In genomic region chr2:112754562-112754961, GRCh38 we compare ENCODE assay signal across 25 cellular contexts. TPM values are rescaled to one million over a fixed set of nuclear protein-coding genes. Genes with fewer than 3 reads are reported as not detected.
A peak's percentile ranks its signal among the peaks of the same experiment; 100 is the strongest.
DNase-seq lines count a peak whose midpoint lies in the region; ATAC-seq, FAIRE-seq and TF ChIP-seq lines count a peak whose summit lies in the region.
"Had no signal": no experiment of that assay in that cellular context is flagged by ENCODE, and none has a peak within 500 bp of the region (broad histone marks: within the 10 kb centered on the region; RNA-seq: fewer than 3 reads in every experiment).

No MANE protein-coding gene starts in this region.

- CTCF ChIA-PET in K562 (lab: Yijun Ruan, JAX; ENCODE audit: low intra/inter-chr PET ratio) = no interaction called here

- no peak for TF ChIP-seq POLR2A in K562 (conservative IDR thresholded peaks at IDR 0.05)

- H3K9me3 Mint-ChIP-seq in activated T-helper 17 cell treated with anti-CD3 and anti-CD28 coated beads, Interleukin-2, amount 50 U/mL, for 72 hours = no peaks in the 10 kb centered on the region
- H3K9me3 Mint-ChIP-seq in endothelial cell (ENCODE audit: unreplicated experiment) = no peaks in the 10 kb centered on the region
- H3K9me3 Mint-ChIP-seq: nephron; stimulated activated naive CD8-positive, alpha-beta T cell treated with anti-CD3 and anti-CD28 coated beads, Interleukin-15, Interleukin-2, amounts not matched to agents 100 ng/mL and 50 ng/mL, for 24 hours had no signal

- no peak overlapping the region for H3K9ac ChIP-seq in K562 (ENCODE audit: insufficient read depth in 1 of 2, low read depth in 2 of 2, low read length in 2 of 2)

- in situ Hi-C loops in K562 (cut with MboI) = loop anchor here (5.0 kb wide), 1 partner anchor 123 kb away; no protein-coding TSS in a partner anchor

- H3K4me2 ChIP-seq in K562 (ENCODE audit: insufficient read depth, low read length) = no peak overlapping the region

- no peak for TF ChIP-seq EP300 in K562 (IDR thresholded peaks at IDR 0.05; ENCODE audit: low read length)

- H3K27me3 Mint-ChIP-seq in activated T-helper 17 cell treated with anti-CD3 and anti-CD28 coated beads, Interleukin-2, amount 50 U/mL, for 72 hours = no peaks in the 10 kb centered on the region
- H3K27me3 Mint-ChIP-seq in endothelial cell (ENCODE audit: unreplicated experiment) = peaks cover 4% of the 10 kb centered on the region
- H3K27me3 Mint-ChIP-seq: activated naive CD8-positive, alpha-beta T cell; stimulated activated naive CD8-positive, alpha-beta T cell treated with anti-CD3 and anti-CD28 coated beads, Interleukin-15, Interleukin-2, amounts not matched to agents 100 ng/mL and 50 ng/mL, for 24 hours had no signal

- TF ChIP-seq RAD21 in K562 (CRISPR knock-in tag; conservative IDR thresholded peaks at IDR 0.05 in 1 of 2, IDR thresholded peaks at IDR 0.05 in 1 of 2) = no peak

- no peak for ATAC-seq in K562
- no peak for ATAC-seq in activated T-helper 17 cell treated with anti-CD3 and anti-CD28 coated beads, Interleukin-2, amount 50 U/mL, for 72 hours (replicated peaks)
- ATAC-seq: activated T-cell treated with anti-CD3 and anti-CD28 coated beads, Interleukin-2, amount 50 U/mL, for 72 hours; body of pancreas; HCT116 had no signal

- TF ChIP-seq CTCF in K562 (IDR thresholded peaks at IDR 0.05 in 2 of 3, conservative IDR thresholded peaks at IDR 0.05 in 1 of 3; ENCODE audit: insufficient read depth in 2 of 3, low read depth in 1 of 3, low read length in 3 of 3) (no peak), neutrophil (IDR thresholded peaks at IDR 0.05) (no peak), endothelial cell (IDR thresholded peaks at IDR 0.05; ENCODE audit: unreplicated experiment) (no peak)

- H3K9me3 ChIP-seq in K562 (replicated peaks; ENCODE audit: control insufficient read depth, insufficient read depth, low read depth, low read length) (peaks cover 2% of the 10 kb centered on the region; the same call in 1 of the 2 replicates), neutrophil (no peaks in the 10 kb centered on the region)
- H3K9me3 ChIP-seq: body of pancreas had no signal

- no peak overlapping the region for H3K27ac ChIP-seq in K562 (ENCODE audit: extremely low read depth, low read depth, low read length)
- H3K27ac ChIP-seq in neutrophil = peak overlapping the region; percentile 91
- H3K27ac ChIP-seq: body of pancreas had no signal

- H3K4me3 Mint-ChIP-seq in activated T-helper 17 cell treated with anti-CD3 and anti-CD28 coated beads, Interleukin-2, amount 50 U/mL, for 72 hours = no peak overlapping the region
- no peak overlapping the region for H3K4me3 Mint-ChIP-seq in endothelial cell (ENCODE audit: unreplicated experiment)
- H3K4me3 Mint-ChIP-seq: activated naive CD8-positive, alpha-beta T cell; activated T-cell treated with anti-CD3 and anti-CD28 coated beads, Interleukin-2, amount 50 U/mL, for 72 hours; nephron; stimulated activated naive CD8-positive, alpha-beta T cell treated with anti-CD3 and anti-CD28 coated beads, Interleukin-15, Interleukin-2, amounts not matched to agents 100 ng/mL and 50 ng/mL, for 24 hours had no signal

- peaks cover 65% of the 10 kb centered on the region for H3K36me3 Mint-ChIP-seq in activated T-helper 17 cell treated with anti-CD3 and anti-CD28 coated beads, Interleukin-2, amount 50 U/mL, for 72 hours (ENCODE audit: low read depth)
- peaks cover 5% of the 10 kb centered on the region for H3K36me3 Mint-ChIP-seq in endothelial cell (ENCODE audit: low read depth, unreplicated experiment)

- H3K36me3 ChIP-seq in K562 (ENCODE audit: control insufficient read depth, insufficient read depth, low read length) = peaks cover 93% of the 10 kb centered on the region
- no peaks in the 10 kb centered on the region for H3K36me3 ChIP-seq in neutrophil

- no TSS peak for BruUV-seq in K562 (replicated peaks; lab: Mats Ljungman, UMichigan)

- no peaks in the 10 kb centered on the region for H3K27me3 ChIP-seq in K562 (ENCODE audit: control insufficient read depth in 2 of 2, insufficient read depth in 2 of 2, low read length in 2 of 2)
- no peaks in the 10 kb centered on the region for H3K27me3 ChIP-seq in neutrophil
- H3K27me3 ChIP-seq: body of pancreas had no signal

- DNase-seq in GF-D8 (lab: John Stamatoyannopoulos, UW) = peak; percentile 38
- DNase-seq in NOMO-1 (lab: John Stamatoyannopoulos, UW; ENCODE audit: unreplicated experiment in 2 of 2) = peak; percentile 45 to 66
- no peak for DNase-seq in K562 (ENCODE audit: extremely low read depth in 1 of 4, low spot score in 3 of 4)
- no peak for DNase-seq in NCI-H2107 (lab: John Stamatoyannopoulos, UW)
- DNase-seq in endothelial cell (ENCODE audit: low spot score) = no peak
- DNase-seq: activated T-cell treated with anti-CD3 and anti-CD28 coated beads, Interleukin-2, amount 50 U/mL, for 72 hours; body of pancreas; foreskin fibroblast; mesendoderm; NCI-H1048; NCI-H524; SHP77 treated with DMSO at 0.1 percent for 48 hours; trophoblast cell had no signal

- H3K4me3 ChIP-seq in K562 (no peak overlapping the region), neutrophil (ENCODE audit: low read depth in 1 of 2, low read length in 1 of 2) (peak overlapping the region; percentile 8 to 13)
- H3K4me3 ChIP-seq: body of pancreas had no signal

- H3K4me1 ChIP-seq in K562 (replicated peaks in 1 of 2; ENCODE audit: control insufficient read depth in 2 of 2, insufficient read depth in 2 of 2, low read length in 2 of 2) (no peaks in the 10 kb centered on the region; a peak in 1 of 5 replicates), neutrophil (ENCODE audit: control insufficient read depth in 1 of 2, insufficient read depth in 1 of 2, low read depth in 1 of 2, low read length in 1 of 2) (peaks cover 52 to 55% of the 10 kb centered on the region in 2 experiments)

- WGBS in K562 (ENCODE audit: insufficient coverage, low coverage, missing lambda C conversion rate) = 100% methylated on average over 1 of the region's 1 CpG

- H3K79me2 ChIP-seq in K562 (ENCODE audit: control insufficient read depth, insufficient read depth, low read length) = no peaks in the 10 kb centered on the region; the same call in 2 of the 3 replicates

- H4K20me1 ChIP-seq in K562 (replicated peaks; ENCODE audit: control insufficient read depth, insufficient read depth, low read length) = no peaks in the 10 kb centered on the region

- H3K27ac Mint-ChIP-seq in activated T-helper 17 cell treated with anti-CD3 and anti-CD28 coated beads, Interleukin-2, amount 50 U/mL, for 72 hours = no peak overlapping the region
- no peak overlapping the region for H3K27ac Mint-ChIP-seq in endothelial cell (ENCODE audit: unreplicated experiment)
- H3K27ac Mint-ChIP-seq: activated naive CD8-positive, alpha-beta T cell; activated T-cell treated with anti-CD3 and anti-CD28 coated beads, Interleukin-2, amount 50 U/mL, for 72 hours; nephron; stimulated activated naive CD8-positive, alpha-beta T cell treated with anti-CD3 and anti-CD28 coated beads, Interleukin-15, Interleukin-2, amounts not matched to agents 100 ng/mL and 50 ng/mL, for 24 hours had no signal

- no peak for FAIRE-seq in K562 (lab: Jason Lieb, UNC)
- FAIRE-seq: colon, G401.6, GM12891, keratinocyte had no signal

- peaks cover 17% of the 10 kb centered on the region for H3K4me1 Mint-ChIP-seq in activated T-helper 17 cell treated with anti-CD3 and anti-CD28 coated beads, Interleukin-2, amount 50 U/mL, for 72 hours
- peaks cover 4% of the 10 kb centered on the region for H3K4me1 Mint-ChIP-seq in endothelial cell (ENCODE audit: unreplicated experiment)
- H3K4me1 Mint-ChIP-seq: nephron had no signal

- POLR2A ChIA-PET in K562 (lab: Yijun Ruan, JAX) = interaction anchor here (0.9 to 1.3 kb wide), 4 partner anchors 10 to 19 kb away, joined by 3 read pairs; partner anchors contain the start of gene CKAP2L

- no peaks in the 10 kb centered on the region for H3K9me1 ChIP-seq in K562 (ENCODE audit: control insufficient read depth, insufficient read depth, low read length)

- no peak overlapping the region for H2AFZ ChIP-seq in K562 (ENCODE audit: low read depth, low read length)

- intact Hi-C loops in K562 (cut with micrococcal nuclease) = loop anchor here (5.0 kb wide), 1 partner anchor 78 kb away; no protein-coding TSS in a partner anchor

RNA-seq across cellular contexts. Expression of gene CKAP2L, which starts 9.8 kb away (rescaled TPM):
- 12.0 and 31.2 TPM in 2 replicates for total RNA-seq in K562 (2011; cell fraction: chromatin; rRNA removed; ENCODE audit: low replicate concordance)
- 9.5 and 10.3 TPM in 2 replicates for total RNA-seq in K562 (2011; cell fraction: nucleolus; rRNA removed)
- 20.5 and 28.5 TPM in 2 replicates for total RNA-seq in K562 (2011; cell fraction: nucleoplasm; rRNA removed)
- total RNA-seq in K562 (2014; rRNA removed) = 10.4 and 12.3 TPM in 2 replicates
- 14.2 and 16.9 TPM in 2 replicates for total RNA-seq in K562 (2014; rRNA removed; fragmentation: Illumina TruSeq; extraction: Trizol)
- total RNA-seq in K562 (2015; rRNA removed; fragmentation: Illumina TruSeq; extraction: Trizol) = 11.5 and 12.1 TPM in 2 replicates
- total RNA-seq in K562 (2021) = 17.6 and 18.6 TPM in 2 replicates
- polyA plus RNA-seq in K562 (2011; rRNA removed) = 15.8 and 18.5 TPM in 2 replicates
- 2.9 and 6.0 TPM in 2 replicates for polyA plus RNA-seq in K562 (2011; cell fraction: cytosol; rRNA removed)
- polyA plus RNA-seq in K562 (2011; cell fraction: nucleus; rRNA removed) = 7.2 and 9.8 TPM in 2 replicates
- 12.2 and 19.9 TPM in 2 replicates for polyA plus RNA-seq in K562 (2012)
- 20.3 and 21.9 TPM in 2 replicates for polyA plus RNA-seq in K562 (2014; fragmentation: Illumina TruSeq; extraction: Trizol)
- 10 to 100 TPM; 14.1 to 14.9 TPM for polyA plus RNA-seq in K562 (2014; fragmentation: Nextera tagmentation; extraction: Ambion mirVana)
- polyA plus RNA-seq in K562 (2014; rRNA removed) = 10.9 and 13.2 TPM in 2 replicates
- polyA minus RNA-seq in K562 (2011; rRNA and poly(A)+ RNA removed) = 21.9 and 31.4 TPM in 2 replicates
- polyA minus RNA-seq in K562 (2011; cell fraction: cytosol; rRNA and poly(A)+ RNA removed) = 4.9 and 6.4 TPM in 2 replicates
- polyA minus RNA-seq in K562 (2011; cell fraction: nucleus; rRNA and poly(A)+ RNA removed) = 12.3 and 21.2 TPM in 2 replicates
- 10 to 100 TPM; 31.4 to 35.8 TPM for total RNA-seq in activated T-helper 17 cell treated with anti-CD3 and anti-CD28 coated beads, Interleukin-2, amount 50 U/mL, for 72 hours
- total RNA-seq in endothelial cell (ENCODE audit: unreplicated experiment) = 5.5 TPM

RNA-seq across cellular contexts. Expression of gene IL1A, which starts 29.7 kb away (rescaled TPM):
- total RNA-seq in K562 (2011; cell fraction: chromatin; rRNA removed; ENCODE audit: low replicate concordance) = 0.32 TPM in 1 of 2 replicates, not detected in the other
- total RNA-seq in K562 (2011; cell fraction: nucleolus; rRNA removed) = not detected in 2 replicates
- total RNA-seq in K562 (2011; cell fraction: nucleoplasm; rRNA removed) = 0.46 TPM in 1 of 2 replicates, not detected in the other
- 0.14 TPM in 1 of 2 replicates, not detected in the other for total RNA-seq in K562 (2014; rRNA removed)
- total RNA-seq in K562 (2014; rRNA removed; fragmentation: Illumina TruSeq; extraction: Trizol) = 0.15 and 0.19 TPM in 2 replicates
- 0.08 TPM in 1 of 2 replicates, not detected in the other for total RNA-seq in K562 (2015; rRNA removed; fragmentation: Illumina TruSeq; extraction: Trizol)
- 0.09 TPM in 1 of 2 replicates, not detected in the other for total RNA-seq in K562 (2021)
- polyA plus RNA-seq in K562 (2011; rRNA removed) = 0.07 and 0.09 TPM in 2 replicates
- 0.09 TPM in 1 of 2 replicates, not detected in the other for polyA plus RNA-seq in K562 (2011; cell fraction: cytosol; rRNA removed)
- polyA plus RNA-seq in K562 (2011; cell fraction: nucleus; rRNA removed) = 0.11 and 0.13 TPM in 2 replicates
- polyA plus RNA-seq in K562 (2012) = 0.30 and 1.4 TPM in 2 replicates
- polyA plus RNA-seq in K562 (2014; fragmentation: Illumina TruSeq; extraction: Trizol) = 0.08 and 0.15 TPM in 2 replicates
- under 1 TPM in 1 of 2 experiments, not detected in 1; 0.27 TPM for polyA plus RNA-seq in K562 (2014; fragmentation: Nextera tagmentation; extraction: Ambion mirVana)
- polyA plus RNA-seq in K562 (2014; rRNA removed) = 0.03 TPM in 1 of 2 replicates, not detected in the other
- polyA minus RNA-seq in K562 (2011; rRNA and poly(A)+ RNA removed) = 0.07 TPM in 1 of 2 replicates, not detected in the other
- not detected in 2 replicates for polyA minus RNA-seq in K562 (2011; cell fraction: cytosol; rRNA and poly(A)+ RNA removed)
- not detected in 2 replicates for polyA minus RNA-seq in K562 (2011; cell fraction: nucleus; rRNA and poly(A)+ RNA removed)
- 10 to 100 TPM in 1 of 2 donors, 1 to 10 TPM in 1; 4.3 to 27.1 TPM for total RNA-seq in activated T-helper 17 cell treated with anti-CD3 and anti-CD28 coated beads, Interleukin-2, amount 50 U/mL, for 72 hours
- 0.26 TPM for total RNA-seq in endothelial cell (ENCODE audit: unreplicated experiment)
- total RNA-seq: body of pancreas, posterior vena cava had no signal

RNA-seq across cellular contexts. Expression of gene NT5DC4, which starts 33.7 kb away (rescaled TPM):
- 26.6 and 60.2 TPM in 2 replicates for total RNA-seq in K562 (2011; cell fraction: chromatin; rRNA removed; ENCODE audit: low replicate concordance)
- total RNA-seq in K562 (2011; cell fraction: nucleolus; rRNA removed) = 32.0 and 34.7 TPM in 2 replicates
- total RNA-seq in K562 (2011; cell fraction: nucleoplasm; rRNA removed) = 22.7 and 29.8 TPM in 2 replicates
- 0.94 and 1.0 TPM in 2 replicates for total RNA-seq in K562 (2014; rRNA removed)
- total RNA-seq in K562 (2014; rRNA removed; fragmentation: Illumina TruSeq; extraction: Trizol) = 0.44 and 2.3 TPM in 2 replicates
- 0.45 and 0.65 TPM in 2 replicates for total RNA-seq in K562 (2015; rRNA removed; fragmentation: Illumina TruSeq; extraction: Trizol)
- 4.7 and 6.8 TPM in 2 replicates for total RNA-seq in K562 (2021)
- polyA plus RNA-seq in K562 (2011; rRNA removed) = 3.4 and 6.9 TPM in 2 replicates
- 0.65 and 1.6 TPM in 2 replicates for polyA plus RNA-seq in K562 (2011; cell fraction: cytosol; rRNA removed)
- polyA plus RNA-seq in K562 (2011; cell fraction: nucleus; rRNA removed) = 39.8 and 97.5 TPM in 2 replicates
- 1.3 and 9.4 TPM in 2 replicates for polyA plus RNA-seq in K562 (2012)
- 0.56 and 1.8 TPM in 2 replicates for polyA plus RNA-seq in K562 (2014; fragmentation: Illumina TruSeq; extraction: Trizol)
- polyA plus RNA-seq in K562 (2014; fragmentation: Nextera tagmentation; extraction: Ambion mirVana) = 1 to 10 TPM; 2.5 to 2.8 TPM
- polyA plus RNA-seq in K562 (2014; rRNA removed) = 1.6 and 5.0 TPM in 2 replicates
- 0.36 and 2.7 TPM in 2 replicates for polyA minus RNA-seq in K562 (2011; rRNA and poly(A)+ RNA removed)
- 8.7 TPM in 1 of 2 replicates, not detected in the other for polyA minus RNA-seq in K562 (2011; cell fraction: cytosol; rRNA and poly(A)+ RNA removed)
- 6.9 and 15.8 TPM in 2 replicates for polyA minus RNA-seq in K562 (2011; cell fraction: nucleus; rRNA and poly(A)+ RNA removed)
- total RNA-seq in activated T-helper 17 cell treated with anti-CD3 and anti-CD28 coated beads, Interleukin-2, amount 50 U/mL, for 72 hours = not detected
- not detected for total RNA-seq in endothelial cell (ENCODE audit: unreplicated experiment)
- total RNA-seq: body of pancreas; posterior vena cava; T-helper 2 cell treated with Interferon-gamma antibody and Interleukin-4, amounts not matched to agents 100 ng/mL and 5 ng/mL, for 36 hours had no signal

Comparison
In these comparisons a context has a peak if more than half of its experiments do, and no peak if none do; other contexts are left out.
1. DNase-seq: peak in GF-D8 (single experiment) and NOMO-1 (2 of 2); none in K562 (0 of 4), NCI-H2107 (single experiment) and endothelial cell (single experiment).